ENCODE assay signal across 1 cellular context in the genomic region with DNA sequence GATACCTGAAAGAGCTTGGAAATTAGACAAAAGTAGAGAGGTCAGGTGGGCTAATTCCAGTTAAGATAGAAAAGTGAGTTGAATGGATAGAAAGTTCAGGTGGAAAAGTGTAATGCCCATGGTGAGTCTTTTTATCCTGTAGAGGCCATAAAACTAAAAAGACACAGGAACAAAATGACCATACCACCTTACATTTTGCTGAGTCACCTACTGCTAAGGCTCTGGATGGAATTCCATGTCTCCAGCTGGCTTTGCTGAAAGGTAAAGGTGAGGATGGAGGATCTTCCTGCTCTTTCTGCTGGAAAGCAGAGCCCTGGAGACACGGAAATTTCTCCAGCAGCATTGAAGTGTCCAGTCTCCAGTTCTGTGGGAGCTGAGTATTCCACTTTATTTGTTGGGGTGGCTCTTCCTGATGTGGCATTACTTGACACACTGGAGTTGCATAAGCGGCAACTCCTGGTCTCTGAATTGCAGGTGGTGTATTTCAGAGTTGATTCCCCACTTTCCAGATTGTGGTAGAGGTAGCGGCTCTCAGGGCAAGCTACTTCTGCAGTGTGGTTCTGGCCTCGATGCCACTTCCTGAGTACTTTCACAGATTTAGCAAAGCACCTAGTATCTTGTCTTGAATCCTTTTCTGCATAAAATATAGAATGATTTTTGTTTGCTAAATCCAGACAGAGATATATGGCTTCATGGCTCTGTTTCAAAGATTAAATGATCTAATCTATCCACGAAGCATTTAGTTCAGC.
TF ChIP-seq lines count a peak whose summit lies in the region.

No MANE protein-coding gene starts in this region.

TF ChIP-seq in GM23338, 12 proteins besides CTCF, POLR2A, EP300 and RAD21 (continued from another document):
- TF ChIP-seq, protein P1, sequence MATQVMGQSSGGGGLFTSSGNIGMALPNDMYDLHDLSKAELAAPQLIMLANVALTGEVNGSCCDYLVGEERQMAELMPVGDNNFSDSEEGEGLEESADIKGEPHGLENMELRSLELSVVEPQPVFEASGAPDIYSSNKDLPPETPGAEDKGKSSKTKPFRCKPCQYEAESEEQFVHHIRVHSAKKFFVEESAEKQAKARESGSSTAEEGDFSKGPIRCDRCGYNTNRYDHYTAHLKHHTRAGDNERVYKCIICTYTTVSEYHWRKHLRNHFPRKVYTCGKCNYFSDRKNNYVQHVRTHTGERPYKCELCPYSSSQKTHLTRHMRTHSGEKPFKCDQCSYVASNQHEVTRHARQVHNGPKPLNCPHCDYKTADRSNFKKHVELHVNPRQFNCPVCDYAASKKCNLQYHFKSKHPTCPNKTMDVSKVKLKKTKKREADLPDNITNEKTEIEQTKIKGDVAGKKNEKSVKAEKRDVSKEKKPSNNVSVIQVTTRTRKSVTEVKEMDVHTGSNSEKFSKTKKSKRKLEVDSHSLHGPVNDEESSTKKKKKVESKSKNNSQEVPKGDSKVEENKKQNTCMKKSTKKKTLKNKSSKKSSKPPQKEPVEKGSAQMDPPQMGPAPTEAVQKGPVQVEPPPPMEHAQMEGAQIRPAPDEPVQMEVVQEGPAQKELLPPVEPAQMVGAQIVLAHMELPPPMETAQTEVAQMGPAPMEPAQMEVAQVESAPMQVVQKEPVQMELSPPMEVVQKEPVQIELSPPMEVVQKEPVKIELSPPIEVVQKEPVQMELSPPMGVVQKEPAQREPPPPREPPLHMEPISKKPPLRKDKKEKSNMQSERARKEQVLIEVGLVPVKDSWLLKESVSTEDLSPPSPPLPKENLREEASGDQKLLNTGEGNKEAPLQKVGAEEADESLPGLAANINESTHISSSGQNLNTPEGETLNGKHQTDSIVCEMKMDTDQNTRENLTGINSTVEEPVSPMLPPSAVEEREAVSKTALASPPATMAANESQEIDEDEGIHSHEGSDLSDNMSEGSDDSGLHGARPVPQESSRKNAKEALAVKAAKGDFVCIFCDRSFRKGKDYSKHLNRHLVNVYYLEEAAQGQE (IDR thresholded peaks at IDR 0.05; ENCODE audit: unreplicated experiment) = no peak
- TF ChIP-seq CREB1 (CRISPR knock-in tag; IDR thresholded peaks at IDR 0.05; ENCODE audit: low read depth) = no peak
- TF ChIP-seq, protein P2, sequence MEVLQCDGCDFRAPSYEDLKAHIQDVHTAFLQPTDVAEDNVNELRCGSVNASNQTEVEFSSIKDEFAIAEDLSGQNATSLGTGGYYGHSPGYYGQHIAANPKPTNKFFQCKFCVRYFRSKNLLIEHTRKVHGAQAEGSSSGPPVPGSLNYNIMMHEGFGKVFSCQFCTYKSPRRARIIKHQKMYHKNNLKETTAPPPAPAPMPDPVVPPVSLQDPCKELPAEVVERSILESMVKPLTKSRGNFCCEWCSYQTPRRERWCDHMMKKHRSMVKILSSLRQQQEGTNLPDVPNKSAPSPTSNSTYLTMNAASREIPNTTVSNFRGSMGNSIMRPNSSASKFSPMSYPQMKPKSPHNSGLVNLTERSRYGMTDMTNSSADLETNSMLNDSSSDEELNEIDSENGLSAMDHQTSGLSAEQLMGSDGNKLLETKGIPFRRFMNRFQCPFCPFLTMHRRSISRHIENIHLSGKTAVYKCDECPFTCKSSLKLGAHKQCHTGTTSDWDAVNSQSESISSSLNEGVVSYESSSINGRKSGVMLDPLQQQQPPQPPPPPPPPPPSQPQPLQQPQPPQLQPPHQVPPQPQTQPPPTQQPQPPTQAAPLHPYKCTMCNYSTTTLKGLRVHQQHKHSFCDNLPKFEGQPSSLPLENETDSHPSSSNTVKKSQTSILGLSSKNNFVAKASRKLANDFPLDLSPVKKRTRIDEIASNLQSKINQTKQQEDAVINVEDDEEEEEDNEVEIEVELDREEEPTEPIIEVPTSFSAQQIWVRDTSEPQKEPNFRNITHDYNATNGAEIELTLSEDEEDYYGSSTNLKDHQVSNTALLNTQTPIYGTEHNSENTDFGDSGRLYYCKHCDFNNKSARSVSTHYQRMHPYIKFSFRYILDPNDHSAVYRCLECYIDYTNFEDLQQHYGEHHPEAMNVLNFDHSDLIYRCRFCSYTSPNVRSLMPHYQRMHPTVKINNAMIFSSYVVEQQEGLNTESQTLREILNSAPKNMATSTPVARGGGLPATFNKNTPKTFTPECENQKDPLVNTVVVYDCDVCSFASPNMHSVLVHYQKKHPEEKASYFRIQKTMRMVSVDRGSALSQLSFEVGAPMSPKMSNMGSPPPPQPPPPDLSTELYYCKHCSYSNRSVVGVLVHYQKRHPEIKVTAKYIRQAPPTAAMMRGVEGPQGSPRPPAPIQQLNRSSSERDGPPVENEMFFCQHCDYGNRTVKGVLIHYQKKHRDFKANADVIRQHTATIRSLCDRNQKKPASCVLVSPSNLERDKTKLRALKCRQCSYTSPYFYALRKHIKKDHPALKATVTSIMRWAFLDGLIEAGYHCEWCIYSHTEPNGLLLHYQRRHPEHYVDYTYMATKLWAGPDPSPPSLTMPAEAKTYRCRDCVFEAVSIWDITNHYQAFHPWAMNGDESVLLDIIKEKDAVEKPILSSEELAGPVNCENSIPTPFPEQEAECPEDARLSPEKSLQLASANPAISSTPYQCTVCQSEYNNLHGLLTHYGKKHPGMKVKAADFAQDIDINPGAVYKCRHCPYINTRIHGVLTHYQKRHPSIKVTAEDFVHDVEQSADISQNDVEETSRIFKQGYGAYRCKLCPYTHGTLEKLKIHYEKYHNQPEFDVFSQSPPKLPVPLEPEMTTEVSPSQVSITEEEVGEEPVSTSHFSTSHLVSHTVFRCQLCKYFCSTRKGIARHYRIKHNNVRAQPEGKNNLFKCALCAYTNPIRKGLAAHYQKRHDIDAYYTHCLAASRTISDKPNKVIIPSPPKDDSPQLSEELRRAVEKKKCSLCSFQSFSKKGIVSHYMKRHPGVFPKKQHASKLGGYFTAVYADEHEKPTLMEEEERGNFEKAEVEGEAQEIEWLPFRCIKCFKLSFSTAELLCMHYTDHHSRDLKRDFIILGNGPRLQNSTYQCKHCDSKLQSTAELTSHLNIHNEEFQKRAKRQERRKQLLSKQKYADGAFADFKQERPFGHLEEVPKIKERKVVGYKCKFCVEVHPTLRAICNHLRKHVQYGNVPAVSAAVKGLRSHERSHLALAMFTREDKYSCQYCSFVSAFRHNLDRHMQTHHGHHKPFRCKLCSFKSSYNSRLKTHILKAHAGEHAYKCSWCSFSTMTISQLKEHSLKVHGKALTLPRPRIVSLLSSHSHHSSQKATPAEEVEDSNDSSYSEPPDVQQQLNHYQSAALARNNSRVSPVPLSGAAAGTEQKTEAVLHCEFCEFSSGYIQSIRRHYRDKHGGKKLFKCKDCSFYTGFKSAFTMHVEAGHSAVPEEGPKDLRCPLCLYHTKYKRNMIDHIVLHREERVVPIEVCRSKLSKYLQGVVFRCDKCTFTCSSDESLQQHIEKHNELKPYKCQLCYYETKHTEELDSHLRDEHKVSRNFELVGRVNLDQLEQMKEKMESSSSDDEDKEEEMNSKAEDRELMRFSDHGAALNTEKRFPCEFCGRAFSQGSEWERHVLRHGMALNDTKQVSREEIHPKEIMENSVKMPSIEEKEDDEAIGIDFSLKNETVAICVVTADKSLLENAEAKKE (CRISPR knock-in tag; IDR thresholded peaks at IDR 0.05) = no peak
- no peak for TF ChIP-seq ZNF114 (CRISPR knock-in tag; IDR thresholded peaks at IDR 0.05)
- TF ChIP-seq, protein P3, sequence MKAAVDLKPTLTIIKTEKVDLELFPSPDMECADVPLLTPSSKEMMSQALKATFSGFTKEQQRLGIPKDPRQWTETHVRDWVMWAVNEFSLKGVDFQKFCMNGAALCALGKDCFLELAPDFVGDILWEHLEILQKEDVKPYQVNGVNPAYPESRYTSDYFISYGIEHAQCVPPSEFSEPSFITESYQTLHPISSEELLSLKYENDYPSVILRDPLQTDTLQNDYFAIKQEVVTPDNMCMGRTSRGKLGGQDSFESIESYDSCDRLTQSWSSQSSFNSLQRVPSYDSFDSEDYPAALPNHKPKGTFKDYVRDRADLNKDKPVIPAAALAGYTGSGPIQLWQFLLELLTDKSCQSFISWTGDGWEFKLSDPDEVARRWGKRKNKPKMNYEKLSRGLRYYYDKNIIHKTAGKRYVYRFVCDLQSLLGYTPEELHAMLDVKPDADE (IDR thresholded peaks at IDR 0.05) = no peak
- TF ChIP-seq POLR2AphosphoS5 (IDR thresholded peaks at IDR 0.05; ENCODE audit: low read depth) = no peak
- TF ChIP-seq EZH2 (IDR thresholded peaks at IDR 0.05; ENCODE audit: low read depth, unreplicated experiment) = no peak
TF ChIP-seq in GM23338: peak in this region for 0.
